15 cellular contexts compared by ENCODE assay signal in the genomic region with DNA sequence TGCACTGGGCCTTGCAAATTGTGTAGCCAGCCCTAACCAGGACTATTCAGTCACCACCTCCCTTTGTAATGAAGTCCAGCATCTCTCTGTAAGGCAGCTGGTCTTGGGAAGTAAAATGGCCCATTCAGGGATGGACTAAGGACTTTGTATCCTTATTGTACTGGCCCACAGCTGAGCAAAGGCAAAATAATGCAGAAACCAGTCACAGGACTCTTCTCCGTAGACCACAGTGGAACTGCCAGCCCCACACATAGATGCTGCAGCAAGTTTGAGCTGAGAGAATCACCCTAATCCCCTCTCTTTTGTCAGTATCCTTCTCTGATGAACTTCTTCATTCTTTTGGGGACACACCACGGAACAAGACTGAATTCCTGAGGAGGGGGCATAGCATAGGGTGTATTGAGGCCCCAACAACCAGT.
DNase-seq lines count a peak whose midpoint lies in the region; ATAC-seq, FAIRE-seq and TF ChIP-seq lines count a peak whose summit lies in the region.
"Had no signal": no experiment of that assay in that cellular context is flagged by ENCODE, and none has a peak within 500 bp of the region (broad histone marks: within the 10 kb centered on the region; RNA-seq: fewer than 3 reads in every experiment).

No MANE protein-coding gene starts in this region.

- TF ChIP-seq POLR2A in HepG2 (IDR thresholded peaks at IDR 0.05; ENCODE audit: insufficient read depth in 1 of 2, low read depth in 2 of 2, low read length in 2 of 2) (no peak), right lobe of liver (IDR thresholded peaks at IDR 0.05) (no peak), H1 (IDR thresholded peaks at IDR 0.05; ENCODE audit: control extremely low read depth in 1 of 2, low read depth in 2 of 2, low read length in 2 of 2) (no peak), adrenal gland (IDR thresholded peaks at IDR 0.05) (no peak)

- no peaks in the 10 kb centered on the region for H3K79me1 ChIP-seq in H1 (ENCODE audit: low read depth, low read length)

- H2BK20ac ChIP-seq in H1 (ENCODE audit: low read length): peak overlapping the region; percentile 90; the same call in 1 of the 2 replicates

- no peak for TF ChIP-seq CTCF in HepG2 (CRISPR knock-in tag; IDR thresholded peaks at IDR 0.05)
- no peak for TF ChIP-seq CTCF in right lobe of liver (IDR thresholded peaks at IDR 0.05)
- no peak for TF ChIP-seq CTCF in H1 (IDR thresholded peaks at IDR 0.05; ENCODE audit: control extremely low read depth in 1 of 3, insufficient read depth in 1 of 3, low read depth in 1 of 3, low read length in 3 of 3)
- no peak for TF ChIP-seq CTCF in adrenal gland (IDR thresholded peaks at IDR 0.05)

- POLR2A ChIA-PET in HepG2 (lab: Yijun Ruan, JAX) (no interaction called here), H1 (lab: Charles Lee; ENCODE audit: partially characterized antibody) (interaction anchor here (0.6 to 3.1 kb wide), 5 partner anchors 10 to 75 kb away, joined by 3 to 16 read pairs (median 3); no protein-coding TSS in a partner anchor)

- TF ChIP-seq EP300 in HepG2 (IDR thresholded peaks at IDR 0.05; ENCODE audit: low read depth in 2 of 2, low read length in 2 of 2) (no peak), HepG2 (CRISPR knock-in tag; IDR thresholded peaks at IDR 0.05; ENCODE audit: borderline replicate concordance) (no peak), H1 (IDR thresholded peaks at IDR 0.05; ENCODE audit: borderline replicate concordance in 1 of 2, low read depth in 2 of 2, low read length in 2 of 2) (no peak)

- ATAC-seq in HepG2: peak; percentile 44
- no peak for ATAC-seq in right lobe of liver
- no peak for ATAC-seq in HG02678 (IDR thresholded peaks at IDR 0.05; ENCODE audit: unreplicated experiment)

- H3K9me3 ChIP-seq in HepG2 (ENCODE audit: low read length) (no peaks in the 10 kb centered on the region), right lobe of liver (no peaks in the 10 kb centered on the region), H1 (ENCODE audit: insufficient read depth in 2 of 2, low read depth in 1 of 2, low read length in 1 of 2) (no peaks in the 10 kb centered on the region), adrenal gland (replicated peaks in 1 of 3) (no peaks in the 10 kb centered on the region)
- H3K9me3 ChIP-seq: HAP-1 had no signal

- no peak overlapping the region for H2BK120ac ChIP-seq in H1 (replicated peaks; ENCODE audit: low read depth, low read length)

- 3% methylated on average over 2 of the region's 2 CpGs for WGBS in HepG2 (ENCODE audit: low lambda C conversion rate)
- 100% methylated on average over 1 of the region's 2 CpGs for WGBS in right lobe of liver (ENCODE audit: insufficient coverage, low coverage, low lambda C conversion rate, missing lambda C conversion rate)
- 53% methylated on average over 2 of the region's 2 CpGs; no CpG with 5 or more reads in 1 of the 2 experiments for WGBS in H1 (ENCODE audit: extremely low coverage in 1 of 2, insufficient coverage in 1 of 2, insufficient read length in 1 of 2, insufficient replicate concordance in 2 of 2, low coverage in 1 of 2, low lambda C conversion rate in 2 of 2, missing lambda C conversion rate in 1 of 2), 2 experiments
- WGBS in adrenal gland, 4 donors: 88 to 94% (median 91%) methylated on average over 2 of the region's 2 CpGs

- H3K23ac ChIP-seq in H1 (ENCODE audit: insufficient read length): no peak overlapping the region

- H3K14ac ChIP-seq in H1 (ENCODE audit: insufficient read length): no peak overlapping the region

- no peak overlapping the region for H4K5ac ChIP-seq in H1 (ENCODE audit: insufficient read length, low read depth, low read length)

- H3K79me2 ChIP-seq in HepG2 (ENCODE audit: insufficient read depth, low read length): no peaks in the 10 kb centered on the region
- no peaks in the 10 kb centered on the region for H3K79me2 ChIP-seq in H1 (ENCODE audit: control insufficient read depth in 1 of 2, insufficient read depth in 2 of 2, low read length in 2 of 2)

- H4K20me1 ChIP-seq in HepG2 (ENCODE audit: insufficient read depth, low read length) (no peaks in the 10 kb centered on the region), H1 (replicated peaks in 1 of 2; ENCODE audit: control insufficient read depth in 1 of 2, insufficient read depth in 2 of 2, low read length in 2 of 2) (no peaks in the 10 kb centered on the region)

- H4K91ac ChIP-seq in H1 (replicated peaks; ENCODE audit: insufficient read length, low read length): no peak overlapping the region

- H3K9ac ChIP-seq in HepG2 (ENCODE audit: insufficient read depth, low read depth, low read length) (no peak overlapping the region), H1 (replicated peaks in 1 of 4; ENCODE audit: extremely low read depth in 1 of 4, low read depth in 3 of 4, low read length in 3 of 4) (no peak overlapping the region)

- H3K4me2 ChIP-seq in HepG2 (ENCODE audit: low read depth, low read length) (no peak overlapping the region), H1 (ENCODE audit: insufficient read depth in 1 of 2, low read depth in 2 of 2, low read length in 2 of 2) (peak overlapping the region in 1 of 2 experiments; percentile 34; a peak in 1 of 4 replicates)

- H4K8ac ChIP-seq in H1 (ENCODE audit: extremely low read depth, insufficient read depth, low read length): no peak overlapping the region

- no peak overlapping the region for H2BK12ac ChIP-seq in H1 (ENCODE audit: low read depth, low read length)

- DNase-seq in HepG2 (ENCODE audit: low spot score): no peak
- DNase-seq in right lobe of liver: no peak
- no peak for DNase-seq in H1 (ENCODE audit: low read depth in 1 of 2, low spot score in 2 of 2)
- DNase-seq in midbrain (lab: John Stamatoyannopoulos, UW): peak; percentile 67
- no peak for DNase-seq in stimulated activated naive CD4-positive, alpha-beta T cell treated with Interleukin-2 at 50 U/mL for 16 hours (lab: John Stamatoyannopoulos, UW)
- DNase-seq in adrenal gland: no peak
- DNase-seq: 8988T, EL, KBM-7, NCI-H1092, NCI-H1694 treated with DMSO at 0.1 percent for 48 hours, NCI-H69 had no signal

- FAIRE-seq in HepG2 (lab: Jason Lieb, UNC) (peak; percentile 4), H1 (lab: Jason Lieb, UNC) (no peak)

- H3K4me3 ChIP-seq in HepG2 (replicated peaks in 1 of 3; ENCODE audit: insufficient read depth in 1 of 3, low read depth in 2 of 3, low read length in 3 of 3) (no peak overlapping the region), right lobe of liver (no peak overlapping the region), H1 (ENCODE audit: extremely low read depth in 1 of 4, insufficient read depth in 2 of 4, low read depth in 3 of 4, low read length in 4 of 4) (no peak overlapping the region), adrenal gland (no peak overlapping the region)
- H3K4me3 ChIP-seq: HAP-1 had no signal

- H3K18ac ChIP-seq in H1 (ENCODE audit: extremely low read depth, low read length): no peak overlapping the region; the same call in 1 of the 2 replicates

- no peak overlapping the region for H2AFZ ChIP-seq in HepG2 (ENCODE audit: low read length)
- H2AFZ ChIP-seq in H1 (ENCODE audit: low read length): no peak overlapping the region; the same call in none of the 2 replicates

- H3K36me3 ChIP-seq in HepG2 (replicated peaks in 1 of 2; ENCODE audit: control insufficient read depth in 1 of 2, insufficient read depth in 2 of 2, low read length in 2 of 2) (no peaks in the 10 kb centered on the region), right lobe of liver (no peaks in the 10 kb centered on the region), H1 (ENCODE audit: control insufficient read depth in 2 of 4, insufficient read depth in 4 of 4, low read length in 3 of 4) (no peaks in the 10 kb centered on the region; a peak in 1 of 8 replicates), adrenal gland (replicated peaks in 1 of 2) (no peaks in the 10 kb centered on the region)
- H3K36me3 ChIP-seq: HAP-1 had no signal

- H3K4me1 ChIP-seq in HepG2 (ENCODE audit: insufficient read depth, low read length): peaks cover 6% of the 10 kb centered on the region
- H3K4me1 ChIP-seq in right lobe of liver: no peaks in the 10 kb centered on the region
- peaks cover 2 to 8% (median 5%) of the 10 kb centered on the region in 4 experiments; a peak in 5 of 7 replicates for H3K4me1 ChIP-seq in H1 (replicated peaks in 1 of 4; ENCODE audit: control insufficient read depth in 3 of 4, insufficient read depth in 4 of 4, low read length in 3 of 4)
- peaks cover 0 to 22% of the 10 kb centered on the region in 2 donors for H3K4me1 ChIP-seq in adrenal gland (replicated peaks in 1 of 2)

- H3K23me2 ChIP-seq in H1 (ENCODE audit: low read depth, low read length): no peaks in the 10 kb centered on the region

- peak overlapping the region; percentile 72; the same call in 1 of the 2 replicates for H2BK15ac ChIP-seq in H1 (ENCODE audit: low read length)

- H3K56ac ChIP-seq in H1 (replicated peaks; ENCODE audit: insufficient read length, low read depth, low read length): no peak overlapping the region

- in situ Hi-C loops in HepG2 (cut with HindIII; ENCODE audit: extremely low pct_ligation_motif_present, low pct_unique_long_range_greater_than_20kb): no loop called here

- H3K4ac ChIP-seq in H1 (replicated peaks; ENCODE audit: insufficient read length, low read depth, low read length): no peak overlapping the region

- H3K27me3 ChIP-seq in HepG2 (ENCODE audit: control insufficient read depth in 1 of 2, insufficient read depth in 2 of 2, low read length in 2 of 2) (peaks cover 4 to 31% of the 10 kb centered on the region in 2 experiments; a peak in 4 of 5 replicates), right lobe of liver (no peaks in the 10 kb centered on the region), H1 (replicated peaks in 1 of 4; ENCODE audit: control insufficient read depth in 3 of 4, extremely low read depth in 1 of 4, insufficient read depth in 3 of 4, low read length in 3 of 4) (no peaks in the 10 kb centered on the region), adrenal gland (no peaks in the 10 kb centered on the region)

- H2AK5ac ChIP-seq in H1 (ENCODE audit: low read depth, low read length): no peak overlapping the region

- TF ChIP-seq RAD21 in HepG2 (CRISPR knock-in tag; IDR thresholded peaks at IDR 0.05): no peak
- TF ChIP-seq RAD21 in H1 (IDR thresholded peaks at IDR 0.05 in 1 of 2, conservative IDR thresholded peaks at IDR 0.05 in 1 of 2; ENCODE audit: low read depth in 2 of 2, low read length in 2 of 2): no peak

- CTCF ChIA-PET in HepG2 (lab: Yijun Ruan, JAX; ENCODE audit: low intra/inter-chr PET ratio, low total read pairs) (no interaction called here), H1 (lab: Charles Lee; ENCODE audit: partially characterized antibody) (interaction anchor here (0.8 to 1.8 kb wide), 6 partner anchors 18 to 51 kb away, joined by 3 to 6 read pairs (median 3); no protein-coding TSS in a partner anchor)

- intact Hi-C loops in HepG2 (cut with micrococcal nuclease; ENCODE audit: unreplicated experiment) (no loop called here), right lobe of liver (cut with DNase I) (no loop called here), adrenal gland (cut with DNase I) (no loop called here)

- BruUV-seq in HepG2 (replicated peaks; lab: Mats Ljungman, UMichigan): no TSS peak

- H3K27ac ChIP-seq in HepG2 (ENCODE audit: extremely low read length, insufficient read depth, low read length) (no peak overlapping the region), right lobe of liver (no peak overlapping the region), H1 (ENCODE audit: low read depth, low read length) (no peak overlapping the region), temporal lobe (ENCODE audit: low read depth, low read length) (peak overlapping the region; percentile 94), adrenal gland (no peak overlapping the region)

- no peak overlapping the region for H2BK5ac ChIP-seq in H1 (ENCODE audit: low read depth, low read length)
